ENCODE assay signal across 10 cellular contexts in genomic region chr14:75259946-75260545, GRCh38. TPM values are rescaled to one million over a fixed set of nuclear protein-coding genes. Genes with fewer than 3 reads are reported as not detected.
A peak's percentile ranks its signal among the peaks of the same experiment; 100 is the strongest.
DNase-seq lines count a peak whose midpoint lies in the region; ATAC-seq lines count a peak whose summit lies in the region.
"Had no signal": no experiment of that assay in that cellular context is flagged by ENCODE, and none has a peak within 500 bp of the region (broad histone marks: within the 10 kb centered on the region; RNA-seq: fewer than 3 reads in every experiment).

No MANE protein-coding gene starts in this region.

- no peaks in the 10 kb centered on the region for H3K27me3 ChIP-seq in layer of hippocampus (ENCODE audit: control insufficient read depth, insufficient read depth, low read length)

- H3K27me3 Mint-ChIP-seq in activated T-helper 2 cell treated with anti-CD3 and anti-CD28 coated beads, Interferon-gamma antibody, Interleukin-2, Interleukin-4, amounts not matched to agents 10 μg/mL and 5 μg/mL and 100 μg/mL, durations not matched to agents 14 hours and 24 hours and 36 hours (ENCODE audit: low read depth) = peaks cover 49% of the 10 kb centered on the region

- H3K9me3 Mint-ChIP-seq in activated T-helper 2 cell treated with anti-CD3 and anti-CD28 coated beads, Interferon-gamma antibody, Interleukin-2, Interleukin-4, amounts not matched to agents 10 μg/mL and 5 μg/mL and 100 μg/mL, durations not matched to agents 14 hours and 24 hours and 36 hours = no peaks in the 10 kb centered on the region

- H3K4me3 Mint-ChIP-seq in activated T-helper 2 cell treated with anti-CD3 and anti-CD28 coated beads, Interferon-gamma antibody, Interleukin-2, Interleukin-4, amounts not matched to agents 10 μg/mL and 5 μg/mL and 100 μg/mL, durations not matched to agents 14 hours and 24 hours and 36 hours (ENCODE audit: low read depth) = peak overlapping the region; percentile 75

- ATAC-seq in GM19397 (IDR thresholded peaks at IDR 0.05; ENCODE audit: unreplicated experiment) = no peak

- DNase-seq in NCI-H1694 treated with DMSO at 0.1 percent for 48 hours (lab: John Stamatoyannopoulos, UW) (peak; percentile 52), NCI-H1694 (lab: John Stamatoyannopoulos, UW) (no peak), NCI-H1092 (lab: John Stamatoyannopoulos, UW) (no peak), Ammon's horn (ENCODE audit: low spot score) (no peak)
- DNase-seq in activated T-helper 2 cell treated with anti-CD3 and anti-CD28 coated beads, Interferon-gamma antibody, Interleukin-2, Interleukin-4, amounts not matched to agents 10 μg/mL and 5 μg/mL and 100 μg/mL, durations not matched to agents 14 hours and 24 hours and 36 hours (ENCODE audit: low spot score) = no peak
- DNase-seq: amygdala, GOT3 had no signal

- H3K4me1 Mint-ChIP-seq in activated T-helper 2 cell treated with anti-CD3 and anti-CD28 coated beads, Interferon-gamma antibody, Interleukin-2, Interleukin-4, amounts not matched to agents 10 μg/mL and 5 μg/mL and 100 μg/mL, durations not matched to agents 14 hours and 24 hours and 36 hours (ENCODE audit: low read depth) = peaks cover 26% of the 10 kb centered on the region

- intact Hi-C loops in activated T-helper 2 cell treated with anti-CD3 and anti-CD28 coated beads, Interferon-gamma antibody, Interleukin-2, Interleukin-4, amounts not matched to agents 10 μg/mL and 5 μg/mL and 100 μg/mL, durations not matched to agents 14 hours and 24 hours and 36 hours (cut with micrococcal nuclease) = loop anchor here (1.0 kb wide), 3 partner anchors 11 to 34 kb away; partner anchors contain the start of gene FOS

- H3K27ac Mint-ChIP-seq in activated T-helper 2 cell treated with anti-CD3 and anti-CD28 coated beads, Interferon-gamma antibody, Interleukin-2, Interleukin-4, amounts not matched to agents 10 μg/mL and 5 μg/mL and 100 μg/mL, durations not matched to agents 14 hours and 24 hours and 36 hours = peak overlapping the region; percentile 96

- peak overlapping the region; percentile 98 for H3K27ac ChIP-seq in layer of hippocampus (ENCODE audit: low read depth, low read length)
- H3K27ac ChIP-seq in temporal lobe (ENCODE audit: low read depth, low read length) = peak overlapping the region; percentile 100

- H3K36me3 Mint-ChIP-seq in activated T-helper 2 cell treated with anti-CD3 and anti-CD28 coated beads, Interferon-gamma antibody, Interleukin-2, Interleukin-4, amounts not matched to agents 10 μg/mL and 5 μg/mL and 100 μg/mL, durations not matched to agents 14 hours and 24 hours and 36 hours (ENCODE audit: low read depth) = no peaks in the 10 kb centered on the region

RNA-seq across cellular contexts. Expression of gene FOS, which starts 18.6 kb away (rescaled TPM):
- total RNA-seq in activated T-helper 2 cell treated with anti-CD3 and anti-CD28 coated beads, Interferon-gamma antibody, Interleukin-2, Interleukin-4, amounts not matched to agents 10 μg/mL and 5 μg/mL and 100 μg/mL, durations not matched to agents 14 hours and 24 hours and 36 hours = 24.7 and 27.8 TPM in 2 replicates
- 41.8 TPM for total RNA-seq in temporal lobe
